In the genomic region with DNA sequence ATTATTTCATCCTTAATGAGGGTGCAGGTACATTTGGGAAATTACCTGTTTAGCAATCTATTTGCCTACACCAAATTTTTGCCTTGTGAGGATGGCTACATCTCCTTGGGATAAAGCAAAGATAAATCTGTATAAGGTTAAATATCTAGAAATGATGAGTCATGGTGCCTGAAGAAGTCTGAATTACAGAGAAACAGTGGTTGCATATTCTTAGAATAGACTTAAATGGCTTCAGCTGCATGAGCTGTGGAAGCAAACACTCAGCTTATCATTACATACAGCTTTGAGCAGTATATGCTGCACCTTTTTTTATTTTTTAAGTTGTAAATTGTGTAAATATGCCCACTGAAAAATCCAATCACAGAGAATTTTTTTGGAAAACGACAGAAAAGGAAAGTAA, we compare ENCODE assay signal across 20 cellular contexts.
DNase-seq lines count a peak whose midpoint lies in the region; ATAC-seq and TF ChIP-seq lines count a peak whose summit lies in the region.
"Had no signal": no experiment of that assay in that cellular context is flagged by ENCODE, and none has a peak within 500 bp of the region (broad histone marks: within the 10 kb centered on the region; RNA-seq: fewer than 3 reads in every experiment).

No MANE protein-coding gene starts in this region.

- CTCF ChIA-PET in activated CD4-positive, alpha-beta memory T cell treated with anti-CD3 and anti-CD28 coated beads for 36 hours (lab: Charles Lee): interaction anchor here (0.7 kb wide), 1 partner anchor 86 kb away, joined by 3 read pairs; no protein-coding TSS in a partner anchor
- CTCF ChIA-PET in activated CD4-positive, alpha-beta memory T cell treated with anti-CD3 and anti-CD28 coated beads, Interleukin-2, amount 10 ng/mL, durations not matched to agents 7 days and 5 days (lab: Charles Lee): interaction anchor here (0.7 kb wide), 1 partner anchor 12 kb away, joined by 3 read pairs; no protein-coding TSS in a partner anchor
- CTCF ChIA-PET in activated CD8-positive, alpha-beta T cell treated with anti-CD3 and anti-CD28 coated beads, Interleukin-2, amount 10 ng/mL, durations not matched to agents 7 days and 5 days (lab: Charles Lee): interaction anchor here (2.4 kb wide), 1 partner anchor 58 kb away, joined by 6 read pairs; no protein-coding TSS in a partner anchor

- H3K4me3 Mint-ChIP-seq in activated CD4-positive, alpha-beta memory T cell treated with anti-CD3 and anti-CD28 coated beads for 36 hours: no peak overlapping the region
- no peak overlapping the region for H3K4me3 Mint-ChIP-seq in activated CD4-positive, alpha-beta memory T cell treated with anti-CD3 and anti-CD28 coated beads, Interleukin-2, amount 10 ng/mL, durations not matched to agents 7 days and 5 days
- no peak overlapping the region for H3K4me3 Mint-ChIP-seq in GM23338
- H3K4me3 Mint-ChIP-seq in activated CD8-positive, alpha-beta T cell treated with anti-CD3 and anti-CD28 coated beads, Interleukin-2, amount 10 ng/mL, durations not matched to agents 7 days and 5 days: no peak overlapping the region
- H3K4me3 Mint-ChIP-seq: mesothelial cell of epicardium; natural killer cell treated with Interleukin-12 subunit alpha and Interleukin-12 subunit beta and Interleukin-15 and Interleukin-18, amount 100 ng/mL, for 72 hours had no signal

- H3K79me2 ChIP-seq in GM23338 (replicated peaks; ENCODE audit: insufficient read depth): no peaks in the 10 kb centered on the region

- no peak for ATAC-seq in GM23338
- ATAC-seq in activated CD8-positive, alpha-beta T cell treated with anti-CD3 and anti-CD28 coated beads, Interleukin-2, amount 10 ng/mL, durations not matched to agents 7 days and 5 days: no peak
- ATAC-seq: left ventricle myocardium superior; natural killer cell treated with Interleukin-12 subunit alpha and Interleukin-12 subunit beta and Interleukin-15 and Interleukin-18, amount 100 ng/mL, for 72 hours; pancreas; sciatic nerve had no signal

- no peak overlapping the region for H3K4me2 ChIP-seq in GM23338

- H3K4me1 Mint-ChIP-seq in activated CD4-positive, alpha-beta memory T cell treated with anti-CD3 and anti-CD28 coated beads for 36 hours (ENCODE audit: low read depth): peaks cover 31% of the 10 kb centered on the region
- H3K4me1 Mint-ChIP-seq in activated CD4-positive, alpha-beta memory T cell treated with anti-CD3 and anti-CD28 coated beads, Interleukin-2, amount 10 ng/mL, durations not matched to agents 7 days and 5 days: peaks cover 39% of the 10 kb centered on the region
- no peaks in the 10 kb centered on the region for H3K4me1 Mint-ChIP-seq in GM23338
- peaks cover 39% of the 10 kb centered on the region for H3K4me1 Mint-ChIP-seq in activated CD8-positive, alpha-beta T cell treated with anti-CD3 and anti-CD28 coated beads, Interleukin-2, amount 10 ng/mL, durations not matched to agents 7 days and 5 days (ENCODE audit: low read depth)

- no peaks in the 10 kb centered on the region; the same call in 1 of the 2 replicates for H4K20me1 ChIP-seq in GM23338 (replicated peaks; ENCODE audit: insufficient read depth)

- H3K4me3 ChIP-seq in GM23338 (no peak overlapping the region), fibroblast of the aortic adventitia (ENCODE audit: low read depth, low read length) (no peak overlapping the region)
- H3K4me3 ChIP-seq: pancreas, upper lobe of left lung had no signal

- no peak overlapping the region for H3K27ac ChIP-seq in GM23338 (ENCODE audit: low read depth)
- H3K27ac ChIP-seq: pancreas, upper lobe of left lung had no signal

- peaks cover 45% of the 10 kb centered on the region for H3K36me3 Mint-ChIP-seq in activated CD4-positive, alpha-beta memory T cell treated with anti-CD3 and anti-CD28 coated beads for 36 hours
- H3K36me3 Mint-ChIP-seq in activated CD4-positive, alpha-beta memory T cell treated with anti-CD3 and anti-CD28 coated beads, Interleukin-2, amount 10 ng/mL, durations not matched to agents 7 days and 5 days (ENCODE audit: low read depth): peaks cover 71% of the 10 kb centered on the region
- H3K36me3 Mint-ChIP-seq in GM23338 (ENCODE audit: low read depth): peaks cover 14% of the 10 kb centered on the region; the same call in 2 of the 3 replicates
- peaks cover 71% of the 10 kb centered on the region for H3K36me3 Mint-ChIP-seq in activated CD8-positive, alpha-beta T cell treated with anti-CD3 and anti-CD28 coated beads, Interleukin-2, amount 10 ng/mL, durations not matched to agents 7 days and 5 days (ENCODE audit: low read depth)

- intact Hi-C loops in activated CD4-positive, alpha-beta memory T cell treated with anti-CD3 and anti-CD28 coated beads for 36 hours (cut with micrococcal nuclease): no loop called here

- no peaks in the 10 kb centered on the region for H3K9me3 Mint-ChIP-seq in activated CD4-positive, alpha-beta memory T cell treated with anti-CD3 and anti-CD28 coated beads for 36 hours
- no peaks in the 10 kb centered on the region for H3K9me3 Mint-ChIP-seq in activated CD4-positive, alpha-beta memory T cell treated with anti-CD3 and anti-CD28 coated beads, Interleukin-2, amount 10 ng/mL, durations not matched to agents 7 days and 5 days
- H3K9me3 Mint-ChIP-seq in GM23338: no peaks in the 10 kb centered on the region
- peaks cover 5% of the 10 kb centered on the region for H3K9me3 Mint-ChIP-seq in activated CD8-positive, alpha-beta T cell treated with anti-CD3 and anti-CD28 coated beads, Interleukin-2, amount 10 ng/mL, durations not matched to agents 7 days and 5 days (ENCODE audit: insufficient read depth)
- H3K9me3 Mint-ChIP-seq: mesothelial cell of epicardium; natural killer cell treated with Interleukin-12 subunit alpha and Interleukin-12 subunit beta and Interleukin-15 and Interleukin-18, amount 100 ng/mL, for 72 hours had no signal

- no peaks in the 10 kb centered on the region for H3K27me3 ChIP-seq in GM23338 (ENCODE audit: insufficient read depth)
- H3K27me3 ChIP-seq: pancreas, upper lobe of left lung had no signal

- no peaks in the 10 kb centered on the region for H3K4me1 ChIP-seq in GM23338 (ENCODE audit: insufficient read depth)
- H3K4me1 ChIP-seq: pancreas had no signal

- no peaks in the 10 kb centered on the region; the same call in 1 of the 2 replicates for H3K36me3 ChIP-seq in GM23338 (ENCODE audit: insufficient read depth)
- H3K36me3 ChIP-seq: pancreas had no signal

- no peak for DNase-seq in activated CD4-positive, alpha-beta memory T cell treated with anti-CD3 and anti-CD28 coated beads for 36 hours
- no peak for DNase-seq in activated CD4-positive, alpha-beta memory T cell treated with anti-CD3 and anti-CD28 coated beads, Interleukin-2, amount 10 ng/mL, durations not matched to agents 7 days and 5 days
- DNase-seq in GM23338 (ENCODE audit: low spot score): no peak
- DNase-seq in activated CD8-positive, alpha-beta T cell treated with anti-CD3 and anti-CD28 coated beads, Interleukin-2, amount 10 ng/mL, durations not matched to agents 7 days and 5 days: no peak
- peak; percentile 20 for DNase-seq in fibroblast of the aortic adventitia (ENCODE audit: low read depth)
- DNase-seq in effector CD8-positive, alpha-beta T cell (lab: John Stamatoyannopoulos, UW): no peak
- no peak for DNase-seq in NCI-H146 treated with DMSO at 0.1 percent for 48 hours (lab: John Stamatoyannopoulos, UW; ENCODE audit: unreplicated experiment)
- no peak for DNase-seq in SHP77 (lab: John Stamatoyannopoulos, UW)
- DNase-seq: aorta, COR-L47, dermis blood vessel endothelial cell, DMS79, hypothalamus, Kasumi-1, left ventricle myocardium superior, pancreas, upper lobe of left lung had no signal

- H3K27ac Mint-ChIP-seq in activated CD4-positive, alpha-beta memory T cell treated with anti-CD3 and anti-CD28 coated beads for 36 hours: peak overlapping the region; percentile 46
- H3K27ac Mint-ChIP-seq in activated CD4-positive, alpha-beta memory T cell treated with anti-CD3 and anti-CD28 coated beads, Interleukin-2, amount 10 ng/mL, durations not matched to agents 7 days and 5 days: no peak overlapping the region
- H3K27ac Mint-ChIP-seq in GM23338: peak overlapping the region; percentile 88
- H3K27ac Mint-ChIP-seq in activated CD8-positive, alpha-beta T cell treated with anti-CD3 and anti-CD28 coated beads, Interleukin-2, amount 10 ng/mL, durations not matched to agents 7 days and 5 days: peak overlapping the region; percentile 52
- H3K27ac Mint-ChIP-seq: mesothelial cell of epicardium had no signal

- TF ChIP-seq CTCF in GM23338 (conservative IDR thresholded peaks at IDR 0.05; ENCODE audit: low read depth in 2 of 2) (no peak), fibroblast of the aortic adventitia (IDR thresholded peaks at IDR 0.05; ENCODE audit: insufficient read depth, low read length) (no peak)

- H3K27me3 Mint-ChIP-seq in activated CD4-positive, alpha-beta memory T cell treated with anti-CD3 and anti-CD28 coated beads for 36 hours: no peaks in the 10 kb centered on the region
- no peaks in the 10 kb centered on the region for H3K27me3 Mint-ChIP-seq in activated CD4-positive, alpha-beta memory T cell treated with anti-CD3 and anti-CD28 coated beads, Interleukin-2, amount 10 ng/mL, durations not matched to agents 7 days and 5 days
- H3K27me3 Mint-ChIP-seq in GM23338 (ENCODE audit: insufficient read depth, low read depth, poor library complexity): peaks cover 3% of the 10 kb centered on the region
- no peaks in the 10 kb centered on the region for H3K27me3 Mint-ChIP-seq in activated CD8-positive, alpha-beta T cell treated with anti-CD3 and anti-CD28 coated beads, Interleukin-2, amount 10 ng/mL, durations not matched to agents 7 days and 5 days (ENCODE audit: low read depth)
- H3K27me3 Mint-ChIP-seq: natural killer cell treated with Interleukin-12 subunit alpha and Interleukin-12 subunit beta and Interleukin-15 and Interleukin-18, amount 100 ng/mL, for 72 hours had no signal

- POLR2A ChIA-PET in activated CD4-positive, alpha-beta memory T cell treated with anti-CD3 and anti-CD28 coated beads for 36 hours (lab: Charles Lee): no interaction called here
- POLR2A ChIA-PET in activated CD4-positive, alpha-beta memory T cell treated with anti-CD3 and anti-CD28 coated beads, Interleukin-2, amount 10 ng/mL, durations not matched to agents 7 days and 5 days (lab: Charles Lee): no interaction called here
- POLR2A ChIA-PET in activated CD8-positive, alpha-beta T cell treated with anti-CD3 and anti-CD28 coated beads, Interleukin-2, amount 10 ng/mL, durations not matched to agents 7 days and 5 days (lab: Charles Lee): no interaction called here

- no peak overlapping the region for H2AFZ ChIP-seq in GM23338

- no peaks in the 10 kb centered on the region for H3F3A ChIP-seq in GM23338 (replicated peaks; ENCODE audit: low read depth)

- H3K9me2 ChIP-seq in GM23338 (ENCODE audit: insufficient read depth): no peaks in the 10 kb centered on the region

TF ChIP-seq in GM23338, 12 proteins besides CTCF, POLR2A, EP300 and RAD21 (continues in another document):
- no peak for TF ChIP-seq POLR2AphosphoS5 (IDR thresholded peaks at IDR 0.05; ENCODE audit: low read depth)
